ENCODE assay signal across 10 cellular contexts in genomic region chr4:7904942-7905341, GRCh38. TPM values are rescaled to one million over a fixed set of nuclear protein-coding genes. Genes with fewer than 3 reads are reported as not detected.
DNase-seq lines count a peak whose midpoint lies in the region; ATAC-seq and TF ChIP-seq lines count a peak whose summit lies in the region.
"Had no signal": no experiment of that assay in that cellular context is flagged by ENCODE, and none has a peak within 500 bp of the region (broad histone marks: within the 10 kb centered on the region; RNA-seq: fewer than 3 reads in every experiment).

No MANE protein-coding gene starts in this region.

- WGBS in smooth muscle cell (ENCODE audit: low lambda C conversion rate), result 62% methylated on average over 6 of the region's 6 CpGs

- peak overlapping the region; percentile 32 for H3K4me2 ChIP-seq in smooth muscle cell

- H3K27me3 Mint-ChIP-seq in immature natural killer cell (ENCODE audit: low read depth in 3 of 3), result peaks cover 0 to 7% (median 3%) of the 10 kb centered on the region in 3 donors

- no peak overlapping the region for H3K9ac ChIP-seq in smooth muscle cell (ENCODE audit: low read depth)

- intact Hi-C loops in Right ventricle myocardium superior (cut with DNase I), result no loop called here

- H3K27ac Mint-ChIP-seq in immature natural killer cell, result no peak overlapping the region

- no peaks in the 10 kb centered on the region for H3K27me3 ChIP-seq in smooth muscle cell (ENCODE audit: low read depth)

- H3K36me3 ChIP-seq in smooth muscle cell (ENCODE audit: low read depth), result no peaks in the 10 kb centered on the region

- H3K9me3 ChIP-seq in smooth muscle cell (replicated peaks; ENCODE audit: low read depth), result no peaks in the 10 kb centered on the region

- ATAC-seq in Right ventricle myocardium superior (ENCODE audit: poor library complexity) (peak; percentile 58), HG02970 (IDR thresholded peaks at IDR 0.05; ENCODE audit: low FRiP score, unreplicated experiment) (no peak)

- peaks cover 13% of the 10 kb centered on the region for H3F3A ChIP-seq in smooth muscle cell (ENCODE audit: low read depth)

- no peak overlapping the region for H3K4me3 ChIP-seq in smooth muscle cell

- no peak overlapping the region for H2AFZ ChIP-seq in smooth muscle cell (ENCODE audit: low read depth)

- TF ChIP-seq CTCF in smooth muscle cell (IDR thresholded peaks at IDR 0.05; ENCODE audit: borderline replicate concordance, insufficient read depth, poor library complexity, severe bottlenecking), result no peak

- H3K4me1 Mint-ChIP-seq in immature natural killer cell, result peaks cover 0 to 19% of the 10 kb centered on the region in 2 donors

- no peaks in the 10 kb centered on the region for H3K9me3 Mint-ChIP-seq in immature natural killer cell

- H3K4me1 ChIP-seq in smooth muscle cell (ENCODE audit: low read depth), result peaks cover 20% of the 10 kb centered on the region

- no peak overlapping the region for H3K4me3 Mint-ChIP-seq in immature natural killer cell

- H4K20me1 ChIP-seq in smooth muscle cell (ENCODE audit: low read depth), result peaks cover 84% of the 10 kb centered on the region

- peaks cover 93% of the 10 kb centered on the region for H3K79me2 ChIP-seq in smooth muscle cell (ENCODE audit: low read depth)

- DNase-seq in GM04504 (ENCODE audit: low read depth) (peak; percentile 76), astrocyte of the hippocampus (ENCODE audit: low read depth, low spot score) (peak; percentile 60), Right ventricle myocardium superior (no peak), smooth muscle cell (lab: John Stamatoyannopoulos, UW; ENCODE audit: unreplicated experiment) (no peak), NCI-H2029 (lab: John Stamatoyannopoulos, UW) (no peak), immature natural killer cell (no peak)
- DNase-seq in stimulated activated CD4-positive, alpha-beta T cell treated with anti-CD3 and anti-CD28 coated beads, Interleukin-4, amount 100 ng/mL, for 1 hour, result no peak
- DNase-seq: activated gamma-delta T cell treated with Interleukin-2 at 50 U/mL for 16 hours, DND-41 had no signal

- peak overlapping the region; percentile 65 for H3K27ac ChIP-seq in smooth muscle cell (ENCODE audit: low read depth)

- no peaks in the 10 kb centered on the region for H3K36me3 Mint-ChIP-seq in immature natural killer cell

RNA-seq across cellular contexts. Expression of gene AFAP1, which starts 34.7 kb away (rescaled TPM):
- total RNA-seq in Right ventricle myocardium superior, result 6.2 TPM
- 17.9 and 24.8 TPM in 2 replicates for total RNA-seq in smooth muscle cell
- 12.6 and 15.8 TPM in 2 replicates for polyA plus RNA-seq in smooth muscle cell
- 1 to 10 TPM in 1 of 3 donors, under 1 TPM in 1, not detected in 1; 0.32 to 1.2 TPM for polyA plus RNA-seq in immature natural killer cell

Comparison
In these comparisons a context has a peak if more than half of its experiments do, and no peak if none do; other contexts are left out.
1. DNase-seq: peak in GM04504 (single experiment) and astrocyte of the hippocampus (single experiment); none in Right ventricle myocardium superior (single experiment), smooth muscle cell (single experiment), NCI-H2029 (single experiment), immature natural killer cell (0 of 3) and stimulated activated CD4-positive, alpha-beta T cell treated with anti-CD3 and anti-CD28 coated beads, Interleukin-4, amount 100 ng/mL, for 1 hour (single experiment).